Comparison of ENCODE assay signal across 8 cellular contexts in genomic region chr6:157272866-157273755, GRCh38. TPM values are rescaled to one million over a fixed set of nuclear protein-coding genes. Genes with fewer than 3 reads are reported as not detected.
A peak's percentile ranks its signal among the peaks of the same experiment; 100 is the strongest.
DNase-seq lines count a peak whose midpoint lies in the region; ATAC-seq, FAIRE-seq and TF ChIP-seq lines count a peak whose summit lies in the region.

No MANE protein-coding gene starts in this region.

- no peaks in the 10 kb centered on the region for H3K27me3 ChIP-seq in bronchial epithelial cell (ENCODE audit: control insufficient read depth, insufficient read depth, low read length)
- H3K27me3 ChIP-seq in thyroid gland, result no peaks in the 10 kb centered on the region

- H3K4me3 ChIP-seq in bronchial epithelial cell (ENCODE audit: low read depth, low read length), result no peak overlapping the region
- no peak overlapping the region for H3K4me3 ChIP-seq in thyroid gland (replicated peaks in 1 of 3)

- peaks cover 23% of the 10 kb centered on the region for H3K4me1 Mint-ChIP-seq in stimulated activated effector memory CD8-positive, alpha-beta T cell treated with anti-CD3 and anti-CD28 coated beads, Interleukin-12 subunit alpha, Interleukin-12 subunit beta, amount 100 ng/mL, for 72 hours

- no peak for TF ChIP-seq POLR2A in thyroid gland (IDR thresholded peaks at IDR 0.05)

- peaks cover 0 to 13% of the 10 kb centered on the region in 2 donors for H3K4me1 ChIP-seq in thyroid gland

- H3K36me3 ChIP-seq in bronchial epithelial cell (ENCODE audit: control insufficient read depth, insufficient read depth, low read length), result no peaks in the 10 kb centered on the region
- no peaks in the 10 kb centered on the region for H3K36me3 ChIP-seq in thyroid gland

- peak overlapping the region; percentile 91 for H3K4me3 Mint-ChIP-seq in stimulated activated effector memory CD8-positive, alpha-beta T cell treated with anti-CD3 and anti-CD28 coated beads, Interleukin-12 subunit alpha, Interleukin-12 subunit beta, amount 100 ng/mL, for 72 hours

- FAIRE-seq in bronchial epithelial cell (lab: Jason Lieb, UNC), result peak; percentile 76

- peak overlapping the region in 1 of 3 donors; percentile 15 for H3K27ac ChIP-seq in thyroid gland

- H3K27ac Mint-ChIP-seq in stimulated activated effector memory CD8-positive, alpha-beta T cell treated with anti-CD3 and anti-CD28 coated beads, Interleukin-12 subunit alpha, Interleukin-12 subunit beta, amount 100 ng/mL, for 72 hours, result peak overlapping the region; percentile 86

- 76 to 82% methylated on average over 16 to 19 of the region's 19 CpGs for WGBS in thyroid gland, 2 donors

- intact Hi-C loops in thyroid gland (cut with DNase I), result loop anchor here (5.0 to 10.0 kb wide), 3 partner anchors 51 to 1948 kb away; no protein-coding TSS in a partner anchor

- H3K36me3 Mint-ChIP-seq in stimulated activated effector memory CD8-positive, alpha-beta T cell treated with anti-CD3 and anti-CD28 coated beads, Interleukin-12 subunit alpha, Interleukin-12 subunit beta, amount 100 ng/mL, for 72 hours, result peaks cover 17% of the 10 kb centered on the region

- DNase-seq in NCI-H748 (lab: John Stamatoyannopoulos, UW; ENCODE audit: unreplicated experiment) (peak; percentile 42), NCI-H748 treated with DMSO at 0.1 percent for 48 hours (lab: John Stamatoyannopoulos, UW) (no peak), SHP77 (lab: John Stamatoyannopoulos, UW) (peak; percentile 71 to 77), bronchial epithelial cell (ENCODE audit: low read depth) (no peak), hepatic stellate cell (ENCODE audit: low spot score) (no peak), thyroid gland (no peak)
- DNase-seq in stimulated activated effector memory CD8-positive, alpha-beta T cell treated with anti-CD3 and anti-CD28 coated beads, Interleukin-12 subunit alpha, Interleukin-12 subunit beta, amount 100 ng/mL, for 72 hours (ENCODE audit: low spot score in 2 of 2), result no peak

- H3K9me3 Mint-ChIP-seq in stimulated activated effector memory CD8-positive, alpha-beta T cell treated with anti-CD3 and anti-CD28 coated beads, Interleukin-12 subunit alpha, Interleukin-12 subunit beta, amount 100 ng/mL, for 72 hours, result peaks cover 8% of the 10 kb centered on the region

- TF ChIP-seq CTCF in bronchial epithelial cell (IDR thresholded peaks at IDR 0.05; ENCODE audit: insufficient read depth, low read length, severe bottlenecking), result no peak
- TF ChIP-seq CTCF in thyroid gland (IDR thresholded peaks at IDR 0.05), result no peak

- ATAC-seq in stimulated activated effector memory CD8-positive, alpha-beta T cell treated with anti-CD3 and anti-CD28 coated beads, Interleukin-12 subunit alpha, Interleukin-12 subunit beta, amount 100 ng/mL, for 72 hours, result peak; percentile 22
- no peak for ATAC-seq in GM18870 (IDR thresholded peaks at IDR 0.05; ENCODE audit: unreplicated experiment)

- H3K9me3 ChIP-seq in thyroid gland, result no peaks in the 10 kb centered on the region

RNA-seq across cellular contexts. Expression of gene TMEM242, which starts 50.2 kb away (rescaled TPM):
- 7.1 and 7.2 TPM in 2 replicates for total RNA-seq in bronchial epithelial cell
- 10 to 100 TPM in 2 of 4 donors, 1 to 10 TPM in 2; 7.0 to 14.0 (median 9.7) TPM for total RNA-seq in thyroid gland

Comparison
In these comparisons a context has a peak if more than half of its experiments do, and no peak if none do; other contexts are left out.
1. DNase-seq: peak in NCI-H748 (single experiment) and SHP77 (2 of 2); none in NCI-H748 treated with DMSO at 0.1 percent for 48 hours (single experiment), bronchial epithelial cell (single experiment), stimulated activated effector memory CD8-positive, alpha-beta T cell treated with anti-CD3 and anti-CD28 coated beads, Interleukin-12 subunit alpha, Interleukin-12 subunit beta, amount 100 ng/mL, for 72 hours (0 of 2), hepatic stellate cell (single experiment) and thyroid gland (0 of 2).